8 cellular contexts compared by ENCODE assay signal in genomic region chr1:167720965-167721616, GRCh38. TPM values are rescaled to one million over a fixed set of nuclear protein-coding genes. Genes with fewer than 3 reads are reported as not detected.
A peak's percentile ranks its signal among the peaks of the same experiment; 100 is the strongest.
DNase-seq lines count a peak whose midpoint lies in the region; ATAC-seq and TF ChIP-seq lines count a peak whose summit lies in the region.

No MANE protein-coding gene starts in this region.

- no TSS peak for BruUV-seq in Panc1 (replicated peaks; lab: Mats Ljungman, UMichigan)

- peak overlapping the region; percentile 85 to 95 (median 92) for H3K27ac Mint-ChIP-seq in CD14-positive monocyte
- H3K27ac Mint-ChIP-seq in stimulated activated naive B cell treated with anti-CD40 and anti-IgM and Interleukin-4, amounts not matched to agents 10 μg/mL and 1 μg/mL and 100 μg/mL, for 72 hours = peak overlapping the region; percentile 98

- in situ Hi-C loops in Panc1 (cut with HindIII; ENCODE audit: low pct_unique_long_range_greater_than_20kb, low sequenced_read_pairs) = no loop called here

- H3K9me3 Mint-ChIP-seq in CD14-positive monocyte = peaks cover 0 to 1% (median 0%) of the 10 kb centered on the region in 7 donors
- H3K9me3 Mint-ChIP-seq in stimulated activated naive B cell treated with anti-CD40 and anti-IgM and Interleukin-4, amounts not matched to agents 10 μg/mL and 1 μg/mL and 100 μg/mL, for 72 hours = no peaks in the 10 kb centered on the region

- no peaks in the 10 kb centered on the region for H3K9me3 ChIP-seq in Panc1 (ENCODE audit: control insufficient read depth, insufficient read depth, low read depth, low read length)

- H3K36me3 ChIP-seq in Panc1 (ENCODE audit: control insufficient read depth, insufficient read depth, low read length) (no peaks in the 10 kb centered on the region), kidney epithelial cell (ENCODE audit: control insufficient read depth, insufficient read depth, low read length) (no peaks in the 10 kb centered on the region)

- CTCF ChIA-PET in Panc1 (lab: Charles Lee) = no interaction called here

- intact Hi-C loops in CD14-positive monocyte (cut with micrococcal nuclease) (loop anchor here (5.0 kb wide), 2 partner anchors 81 to 216 kb away; partner anchors contain the start of genes DCAF6 (in 1 of the 2) and MPC2 (in 1 of the 2)), Panc1 (cut with micrococcal nuclease; ENCODE audit: unreplicated experiment) (loop anchor here (2.0 to 5.0 kb wide), 2 partner anchors 82 to 206 kb away; no protein-coding TSS in a partner anchor)

- peak overlapping the region; percentile 95 to 99 for H3K4me3 Mint-ChIP-seq in CD14-positive monocyte
- H3K4me3 Mint-ChIP-seq in stimulated activated naive B cell treated with anti-CD40 and anti-IgM and Interleukin-4, amounts not matched to agents 10 μg/mL and 1 μg/mL and 100 μg/mL, for 72 hours = peak overlapping the region; percentile 92 to 99

- H3K27me3 ChIP-seq in Panc1 (ENCODE audit: control insufficient read depth, insufficient read depth, low read length) (no peaks in the 10 kb centered on the region), kidney epithelial cell (ENCODE audit: control insufficient read depth, insufficient read depth, low read length) (no peaks in the 10 kb centered on the region)

- peaks cover 0 to 3% of the 10 kb centered on the region in 2 donors for H3K36me3 Mint-ChIP-seq in CD14-positive monocyte
- H3K36me3 Mint-ChIP-seq in stimulated activated naive B cell treated with anti-CD40 and anti-IgM and Interleukin-4, amounts not matched to agents 10 μg/mL and 1 μg/mL and 100 μg/mL, for 72 hours = peaks cover 6 to 17% of the 10 kb centered on the region in 2 donors

- peak overlapping the region; percentile 77 for H3K27ac ChIP-seq in Panc1 (ENCODE audit: low read length)

- TF ChIP-seq CTCF in CD14-positive monocyte (IDR thresholded peaks at IDR 0.05) (no peak), GM20000 (IDR thresholded peaks at IDR 0.05; ENCODE audit: extremely low read depth, missing control alignments) (peak; percentile 7), Panc1 (IDR thresholded peaks at IDR 0.05) (peak; percentile 78), kidney epithelial cell (IDR thresholded peaks at IDR 0.05; ENCODE audit: insufficient read depth, low read length, poor library complexity, severe bottlenecking) (peak; percentile 50)

- H3K4me1 ChIP-seq in Panc1 (ENCODE audit: control insufficient read depth, insufficient read depth, low read length) = peaks cover 16% of the 10 kb centered on the region

- ATAC-seq in Panc1 (peak; percentile 53), GM19463 (IDR thresholded peaks at IDR 0.05; ENCODE audit: unreplicated experiment) (no peak)
- ATAC-seq in stimulated activated naive B cell treated with anti-CD40 and anti-IgM and Interleukin-4, amounts not matched to agents 10 μg/mL and 1 μg/mL and 100 μg/mL, for 72 hours (replicated peaks) = peak; percentile 1 to 2

- peaks cover 1 to 6% (median 4%) of the 10 kb centered on the region in 3 donors for H3K27me3 Mint-ChIP-seq in CD14-positive monocyte (ENCODE audit: low read depth in 3 of 3)
- no peaks in the 10 kb centered on the region for H3K27me3 Mint-ChIP-seq in stimulated activated naive B cell treated with anti-CD40 and anti-IgM and Interleukin-4, amounts not matched to agents 10 μg/mL and 1 μg/mL and 100 μg/mL, for 72 hours

- no peak for DNase-seq in CD14-positive monocyte (ENCODE audit: low spot score)
- no peak for DNase-seq in GM20000 (ENCODE audit: low spot score)
- DNase-seq in Panc1 (ENCODE audit: low read depth, low spot score) = peak; percentile 66
- peak; percentile 69 for DNase-seq in cerebellar cortex (ENCODE audit: low spot score)
- no peak for DNase-seq in kidney epithelial cell (ENCODE audit: low read depth)
- DNase-seq in stimulated activated naive B cell treated with anti-CD40 and anti-IgM and Interleukin-4, amounts not matched to agents 10 μg/mL and 1 μg/mL and 100 μg/mL, for 72 hours = no peak
- no peak for DNase-seq in NCI-H128 (lab: John Stamatoyannopoulos, UW; ENCODE audit: unreplicated experiment)

- H3K4me1 Mint-ChIP-seq in CD14-positive monocyte = peaks cover 59% of the 10 kb centered on the region
- H3K4me1 Mint-ChIP-seq in stimulated activated naive B cell treated with anti-CD40 and anti-IgM and Interleukin-4, amounts not matched to agents 10 μg/mL and 1 μg/mL and 100 μg/mL, for 72 hours = peaks cover 45 to 49% of the 10 kb centered on the region in 2 donors

- POLR2A ChIA-PET in Panc1 (lab: Charles Lee) = interaction anchor here (0.6 kb wide), 2 partner anchors 25 to 90 kb away, joined by 3 read pairs; no protein-coding TSS in a partner anchor

- peak overlapping the region; percentile 61 to 82 for H3K4me3 ChIP-seq in Panc1 (ENCODE audit: low read depth in 2 of 2, low read length in 2 of 2)
- peak overlapping the region; percentile 90 for H3K4me3 ChIP-seq in kidney epithelial cell (ENCODE audit: low read depth, low read length)

RNA-seq across cellular contexts. Expression of gene MPZL1, which starts 0.7 kb away (rescaled TPM):
- polyA plus RNA-seq in CD14-positive monocyte = 10 to 100 TPM; 61.8 to 63.6 TPM
- total RNA-seq in Panc1 (2021; ENCODE audit: unreplicated experiment) = 72.0 TPM
- 39.0 TPM for polyA plus RNA-seq in Panc1 (2012; ENCODE audit: insufficient read length)
- total RNA-seq in kidney epithelial cell = 78.0 and 85.5 TPM in 2 replicates

Comparison
In these comparisons a context has a peak if more than half of its experiments do, and no peak if none do; other contexts are left out.
1. DNase-seq: peak in Panc1 (single experiment) and cerebellar cortex (single experiment); none in CD14-positive monocyte (single experiment), GM20000 (single experiment), kidney epithelial cell (single experiment), stimulated activated naive B cell treated with anti-CD40 and anti-IgM and Interleukin-4, amounts not matched to agents 10 μg/mL and 1 μg/mL and 100 μg/mL, for 72 hours (single experiment) and NCI-H128 (single experiment).